25 cellular contexts compared by ENCODE assay signal in the genomic region with DNA sequence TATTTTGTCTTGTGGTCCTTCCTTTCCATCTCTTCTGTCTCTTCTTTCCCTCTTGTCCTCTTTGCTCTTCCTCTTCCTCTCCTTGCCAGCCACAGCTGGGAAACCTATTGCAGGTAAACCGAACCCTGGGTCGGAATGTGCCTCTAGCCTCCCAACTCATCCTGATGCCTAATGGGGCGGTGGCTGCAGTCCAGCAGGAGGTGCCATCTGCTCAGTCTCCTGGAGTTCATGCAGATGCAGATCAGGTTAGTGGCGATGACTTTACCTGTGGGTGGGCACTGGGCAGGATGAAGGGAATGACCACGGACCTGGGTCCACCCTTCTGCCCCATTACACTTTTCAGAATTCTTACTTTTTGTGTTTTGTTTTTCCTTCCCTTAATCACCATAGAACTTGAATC.
"Had no signal": no experiment of that assay in that cellular context is flagged by ENCODE, and none has a peak within 500 bp of the region (broad histone marks: within the 10 kb centered on the region; RNA-seq: fewer than 3 reads in every experiment).

No MANE protein-coding gene starts in this region.

- H3K36me3 ChIP-seq: brain microvascular endothelial cell had no signal

- H3K27me3 ChIP-seq: ascending aorta, brain microvascular endothelial cell, esophagus muscularis mucosa, hepatocyte, left lung, neural progenitor cell, vagina had no signal

- DNase-seq: activated CD4-positive, alpha-beta T cell treated with anti-CD3 and anti-CD28 coated beads, Interleukin-2, amount 50 U/mL, for 48 hours; activated gamma-delta T cell; activated T-cell treated with anti-CD3 and anti-CD28 coated beads for 4 hours; brain microvascular endothelial cell; central memory CD4-positive, alpha-beta T cell; dermis blood vessel endothelial cell; effector CD8-positive, alpha-beta T cell; glutamatergic neuron; kidney glomerular epithelial cell; left lung; naive thymus-derived CD4-positive, alpha-beta T cell; posterior cingulate gyrus; small intestine; stimulated activated CD4-positive, alpha-beta T cell treated with anti-CD3 and anti-CD28 coated beads, Interleukin-2, amount 100 ng/mL, for 48 hours; stimulated activated CD8-positive, alpha-beta memory T cell treated with anti-CD3 and anti-CD28 coated beads, Interleukin-4, amount 100 ng/mL, for 48 hours; stimulated activated naive B cell treated with anti-CD40 and anti-IgM and Interleukin-4, amounts not matched to agents 10 μg/mL and 1 μg/mL and 100 μg/mL, for 72 hours; T-helper 9 cell; trophoblast cell had no signal

- H3K4me3 Mint-ChIP-seq: naive thymus-derived CD4-positive, alpha-beta T cell; neural progenitor cell; stimulated activated naive B cell treated with anti-CD40 and anti-IgM and Interleukin-4, amounts not matched to agents 10 μg/mL and 1 μg/mL and 100 μg/mL, for 72 hours had no signal

- H3K4me3 ChIP-seq: ascending aorta, esophagus muscularis mucosa, hepatocyte, left lung, neural progenitor cell, vagina had no signal

- H3K27ac Mint-ChIP-seq: activated naive CD4-positive, alpha-beta T cell treated with anti-CD3 and anti-CD28 coated beads, Interleukin-2, amount 50 U/mL, for 72 hours; neural progenitor cell; stimulated activated naive B cell treated with anti-CD40 and anti-IgM and Interleukin-4, amounts not matched to agents 10 μg/mL and 1 μg/mL and 100 μg/mL, for 72 hours had no signal

- ATAC-seq: activated naive CD4-positive, alpha-beta T cell treated with anti-CD3 and anti-CD28 coated beads, Interleukin-2, amount 50 U/mL, for 72 hours; left lung; naive thymus-derived CD4-positive, alpha-beta T cell; sciatic nerve; stimulated activated naive B cell treated with anti-CD40 and anti-IgM and Interleukin-4, amounts not matched to agents 10 μg/mL and 1 μg/mL and 100 μg/mL, for 72 hours had no signal

- H3K9me3 Mint-ChIP-seq: activated naive CD4-positive, alpha-beta T cell treated with anti-CD3 and anti-CD28 coated beads, Interleukin-2, amount 50 U/mL, for 72 hours; naive thymus-derived CD4-positive, alpha-beta T cell; neural progenitor cell; stimulated activated naive B cell treated with anti-CD40 and anti-IgM and Interleukin-4, amounts not matched to agents 10 μg/mL and 1 μg/mL and 100 μg/mL, for 72 hours had no signal

- H3K27me3 Mint-ChIP-seq: naive thymus-derived CD4-positive, alpha-beta T cell; stimulated activated naive B cell treated with anti-CD40 and anti-IgM and Interleukin-4, amounts not matched to agents 10 μg/mL and 1 μg/mL and 100 μg/mL, for 72 hours had no signal

- H3K4me1 ChIP-seq: ascending aorta, left lung, vagina had no signal

- H3K4me1 Mint-ChIP-seq: stimulated activated naive B cell treated with anti-CD40 and anti-IgM and Interleukin-4, amounts not matched to agents 10 μg/mL and 1 μg/mL and 100 μg/mL, for 72 hours had no signal

- H3K27ac ChIP-seq: ascending aorta, brain microvascular endothelial cell, esophagus muscularis mucosa, hepatocyte, left lung, neural progenitor cell, vagina had no signal

- H3K9me3 ChIP-seq: ascending aorta, esophagus muscularis mucosa, left lung, vagina had no signal
